ENCODE assay signal across 1 cellular context in genomic region chr9:84808416-84808815, GRCh38.
TF ChIP-seq lines count a peak whose summit lies in the region.

No MANE protein-coding gene starts in this region.

TF ChIP-seq in GM23338, 12 proteins besides CTCF, POLR2A, EP300 and RAD21 (continued from another document):
- no peak for TF ChIP-seq ZNF462 (CRISPR knock-in tag; IDR thresholded peaks at IDR 0.05)
- TF ChIP-seq ZNF114 (CRISPR knock-in tag; IDR thresholded peaks at IDR 0.05): no peak
- TF ChIP-seq, protein P1, sequence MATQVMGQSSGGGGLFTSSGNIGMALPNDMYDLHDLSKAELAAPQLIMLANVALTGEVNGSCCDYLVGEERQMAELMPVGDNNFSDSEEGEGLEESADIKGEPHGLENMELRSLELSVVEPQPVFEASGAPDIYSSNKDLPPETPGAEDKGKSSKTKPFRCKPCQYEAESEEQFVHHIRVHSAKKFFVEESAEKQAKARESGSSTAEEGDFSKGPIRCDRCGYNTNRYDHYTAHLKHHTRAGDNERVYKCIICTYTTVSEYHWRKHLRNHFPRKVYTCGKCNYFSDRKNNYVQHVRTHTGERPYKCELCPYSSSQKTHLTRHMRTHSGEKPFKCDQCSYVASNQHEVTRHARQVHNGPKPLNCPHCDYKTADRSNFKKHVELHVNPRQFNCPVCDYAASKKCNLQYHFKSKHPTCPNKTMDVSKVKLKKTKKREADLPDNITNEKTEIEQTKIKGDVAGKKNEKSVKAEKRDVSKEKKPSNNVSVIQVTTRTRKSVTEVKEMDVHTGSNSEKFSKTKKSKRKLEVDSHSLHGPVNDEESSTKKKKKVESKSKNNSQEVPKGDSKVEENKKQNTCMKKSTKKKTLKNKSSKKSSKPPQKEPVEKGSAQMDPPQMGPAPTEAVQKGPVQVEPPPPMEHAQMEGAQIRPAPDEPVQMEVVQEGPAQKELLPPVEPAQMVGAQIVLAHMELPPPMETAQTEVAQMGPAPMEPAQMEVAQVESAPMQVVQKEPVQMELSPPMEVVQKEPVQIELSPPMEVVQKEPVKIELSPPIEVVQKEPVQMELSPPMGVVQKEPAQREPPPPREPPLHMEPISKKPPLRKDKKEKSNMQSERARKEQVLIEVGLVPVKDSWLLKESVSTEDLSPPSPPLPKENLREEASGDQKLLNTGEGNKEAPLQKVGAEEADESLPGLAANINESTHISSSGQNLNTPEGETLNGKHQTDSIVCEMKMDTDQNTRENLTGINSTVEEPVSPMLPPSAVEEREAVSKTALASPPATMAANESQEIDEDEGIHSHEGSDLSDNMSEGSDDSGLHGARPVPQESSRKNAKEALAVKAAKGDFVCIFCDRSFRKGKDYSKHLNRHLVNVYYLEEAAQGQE (IDR thresholded peaks at IDR 0.05; ENCODE audit: unreplicated experiment): no peak
- TF ChIP-seq POLR2AphosphoS5 (IDR thresholded peaks at IDR 0.05; ENCODE audit: low read depth): no peak
- TF ChIP-seq ZNF331 (CRISPR knock-in tag; IDR thresholded peaks at IDR 0.05; ENCODE audit: low read depth): no peak
- TF ChIP-seq NANOG (IDR thresholded peaks at IDR 0.05; ENCODE audit: borderline replicate concordance): no peak
TF ChIP-seq in GM23338: peak in this region for 0.
